Comparison of ENCODE assay signal across 1 cellular context in genomic region chr3:13002398-13003124, GRCh38.
A peak's percentile ranks its signal among the peaks of the same experiment; 100 is the strongest.
TF ChIP-seq lines count a peak whose summit lies in the region.

No MANE protein-coding gene starts in this region.

TF ChIP-seq in K562, 482 proteins besides CTCF, POLR2A, EP300 and RAD21 (continued from another document and continues in another):
- TF ChIP-seq HES1 (IDR thresholded peaks at IDR 0.05; ENCODE audit: low read depth) (no peak), YY1 (IDR thresholded peaks at IDR 0.05; ENCODE audit: borderline replicate concordance in 1 of 3, control insufficient read depth in 1 of 3, extremely low read depth in 1 of 3, insufficient read depth in 3 of 3, insufficient read length in 1 of 3, insufficient replicate concordance in 2 of 3, low read depth in 1 of 3, low read length in 2 of 3) (peak in 1 of 3 experiments; percentile 64), CTCFL (IDR thresholded peaks at IDR 0.05; ENCODE audit: borderline replicate concordance, insufficient read depth, low read depth, low read length, poor library complexity, severe bottlenecking) (no peak), HMGN3 (IDR thresholded peaks at IDR 0.05; ENCODE audit: borderline replicate concordance, extremely low read depth, insufficient read length, low read depth, low read length) (no peak), CBFA2T3 (IDR thresholded peaks at IDR 0.05) (peak; percentile 21; the same call in 1 of the 2 replicates), FOXA1 (IDR thresholded peaks at IDR 0.05; ENCODE audit: borderline replicate concordance) (no peak), ZBTB11 (CRISPR knock-in tag; IDR thresholded peaks at IDR 0.05) (no peak; a peak in 1 of 6 replicates), MLX (CRISPR knock-in tag; conservative IDR thresholded peaks at IDR 0.05) (no peak), POLR2G (IDR thresholded peaks at IDR 0.05; ENCODE audit: low read depth, low read length) (peak; percentile 75), E2F6 (IDR thresholded peaks at IDR 0.05; ENCODE audit: borderline replicate concordance in 1 of 2, extremely low read depth in 1 of 2, insufficient read depth in 1 of 2, insufficient read length in 1 of 2, low read depth in 1 of 2, low read length in 1 of 2, poor library complexity in 1 of 2, severe bottlenecking in 1 of 2) (no peak), E2F4 (CRISPR knock-in tag; IDR thresholded peaks at IDR 0.05; ENCODE audit: low read depth) (no peak), SPI1 (IDR thresholded peaks at IDR 0.05; ENCODE audit: borderline replicate concordance, low read depth, low read length) (no peak), POU5F1 (IDR thresholded peaks at IDR 0.05; ENCODE audit: borderline replicate concordance, low read depth, low read length, partially characterized antibody) (no peak), CBFA2T2 (conservative IDR thresholded peaks at IDR 0.05) (no peak), THAP12 (CRISPR knock-in tag; IDR thresholded peaks at IDR 0.05) (peak; percentile 53; the same call in 1 of the 2 replicates), GATA2 (CRISPR knock-in tag; IDR thresholded peaks at IDR 0.05) (no peak), TSHZ1 (CRISPR knock-in tag; IDR thresholded peaks at IDR 0.05) (no peak), SETDB1 (IDR thresholded peaks at IDR 0.05; ENCODE audit: low read length) (no peak), ZFP30 (CRISPR knock-in tag; IDR thresholded peaks at IDR 0.05; ENCODE audit: borderline replicate concordance) (peak; percentile 55; the same call in 1 of the 2 replicates), MXI1 (IDR thresholded peaks at IDR 0.05; ENCODE audit: low read depth, low read length) (peak; percentile 36; the same call in 1 of the 2 replicates), NCOA4 (IDR thresholded peaks at IDR 0.05; ENCODE audit: partially characterized antibody) (no peak), TBL1XR1 (IDR thresholded peaks at IDR 0.05; ENCODE audit: low read length in 2 of 2) (no peak), ZEB2 (IDR thresholded peaks at IDR 0.05) (no peak), NCOR1 (IDR thresholded peaks at IDR 0.05) (peak; percentile 77), E4F1 (CRISPR knock-in tag; IDR thresholded peaks at IDR 0.05; ENCODE audit: borderline replicate concordance) (no peak), ARID3B (CRISPR knock-in tag; IDR thresholded peaks at IDR 0.05; ENCODE audit: borderline replicate concordance) (no peak)
